20 cellular contexts compared by ENCODE assay signal in the genomic region with DNA sequence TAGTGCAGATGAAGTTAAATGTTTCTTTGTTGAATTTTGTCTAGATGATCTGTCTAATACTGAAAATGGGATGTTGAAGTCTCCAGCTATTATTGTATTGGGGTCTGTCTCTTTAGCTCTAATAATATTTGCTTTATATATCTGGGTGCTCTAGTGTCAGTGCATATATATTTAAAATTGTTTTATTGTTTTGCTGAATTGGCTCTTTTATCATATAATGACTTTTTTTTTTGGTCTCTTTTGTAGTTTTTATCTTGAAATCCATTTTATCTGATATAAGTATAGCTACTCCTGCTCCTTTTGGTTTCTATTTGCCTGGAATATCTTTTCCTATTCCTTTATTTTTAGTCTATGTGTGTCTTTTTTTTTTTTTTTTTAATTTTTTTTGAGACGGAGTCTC.
DNase-seq lines count a peak whose midpoint lies in the region; ATAC-seq, FAIRE-seq and TF ChIP-seq lines count a peak whose summit lies in the region.
"Had no signal": no experiment of that assay in that cellular context is flagged by ENCODE, and none has a peak within 500 bp of the region (broad histone marks: within the 10 kb centered on the region; RNA-seq: fewer than 3 reads in every experiment).

No MANE protein-coding gene starts in this region.

- 90% methylated on average over 1 of the region's 1 CpG for WGBS in HepG2 (ENCODE audit: low lambda C conversion rate)
- WGBS in right lobe of liver (ENCODE audit: insufficient coverage, low coverage, low lambda C conversion rate, missing lambda C conversion rate): no CpG with 5 or more reads among the region's 1 CpG

- H3K27ac ChIP-seq in HepG2 (ENCODE audit: extremely low read length, insufficient read depth, low read length) (no peak overlapping the region), right lobe of liver (no peak overlapping the region)
- H3K27ac ChIP-seq: 22Rv1; BLaER1 treated with 17β-estradiol and CSF1 and Interleukin-3, amounts not matched to agents 10 nM and 100 nM; C4-2B had no signal

- TF ChIP-seq CTCF in HepG2 (CRISPR knock-in tag; IDR thresholded peaks at IDR 0.05) (no peak), right lobe of liver (IDR thresholded peaks at IDR 0.05) (no peak)

- FAIRE-seq in HepG2 (lab: Jason Lieb, UNC) (no peak), TTC549 (lab: Jason Lieb, UNC) (peak; percentile 9)
- FAIRE-seq: D721Med, G401.6, GM12891, GM19239 had no signal

- H3K4me2 ChIP-seq in HepG2 (ENCODE audit: low read depth, low read length): no peak overlapping the region
- H3K4me2 ChIP-seq: BLaER1 treated with 17β-estradiol and CSF1 and Interleukin-3, amounts not matched to agents 10 nM and 100 nM had no signal

- no peaks in the 10 kb centered on the region for H3K4me1 ChIP-seq in HepG2 (ENCODE audit: insufficient read depth, low read length)
- peaks cover 0 to 8% (median 0%) of the 10 kb centered on the region in 4 donors for H3K4me1 ChIP-seq in right lobe of liver
- H3K4me1 ChIP-seq: Caco-2 had no signal

- H3K9ac ChIP-seq in HepG2 (ENCODE audit: insufficient read depth, low read depth, low read length): no peak overlapping the region
- H3K9ac ChIP-seq: BLaER1 treated with 17β-estradiol and CSF1 and Interleukin-3, amounts not matched to agents 10 nM and 100 nM had no signal

- TF ChIP-seq EP300 in HepG2 (IDR thresholded peaks at IDR 0.05; ENCODE audit: low read depth in 2 of 2, low read length in 2 of 2): no peak
- no peak for TF ChIP-seq EP300 in HepG2 (CRISPR knock-in tag; IDR thresholded peaks at IDR 0.05; ENCODE audit: borderline replicate concordance)

- no peak for ATAC-seq in HepG2
- no peak for ATAC-seq in right lobe of liver
- ATAC-seq: CD8-positive, alpha-beta T cell had no signal

- intact Hi-C loops in HepG2 (cut with micrococcal nuclease; ENCODE audit: unreplicated experiment) (no loop called here), right lobe of liver (cut with DNase I) (no loop called here)

- no peak for TF ChIP-seq POLR2A in HepG2 (IDR thresholded peaks at IDR 0.05; ENCODE audit: insufficient read depth in 1 of 2, low read depth in 2 of 2, low read length in 2 of 2)
- no peak for TF ChIP-seq POLR2A in right lobe of liver (IDR thresholded peaks at IDR 0.05)

- H2AFZ ChIP-seq in HepG2 (ENCODE audit: low read length): no peak overlapping the region

- H3K36me3 ChIP-seq in HepG2 (replicated peaks in 1 of 2; ENCODE audit: control insufficient read depth in 1 of 2, insufficient read depth in 2 of 2, low read length in 2 of 2): no peaks in the 10 kb centered on the region
- H3K36me3 ChIP-seq in right lobe of liver: no peaks in the 10 kb centered on the region

- CTCF ChIA-PET in HepG2 (lab: Yijun Ruan, JAX; ENCODE audit: low intra/inter-chr PET ratio, low total read pairs): no interaction called here

- H3K79me2 ChIP-seq in HepG2 (ENCODE audit: insufficient read depth, low read length): no peaks in the 10 kb centered on the region

- H3K27me3 ChIP-seq in HepG2 (ENCODE audit: control insufficient read depth in 1 of 2, insufficient read depth in 2 of 2, low read length in 2 of 2): no peaks in the 10 kb centered on the region
- no peaks in the 10 kb centered on the region for H3K27me3 ChIP-seq in right lobe of liver
- H3K27me3 ChIP-seq: BLaER1 treated with 17β-estradiol and CSF1 and Interleukin-3, amounts not matched to agents 10 nM and 100 nM had no signal

- POLR2A ChIA-PET in HepG2 (lab: Yijun Ruan, JAX): no interaction called here

- in situ Hi-C loops in HepG2 (cut with HindIII; ENCODE audit: extremely low pct_ligation_motif_present, low pct_unique_long_range_greater_than_20kb): no loop called here

- no peak overlapping the region for H3K4me3 ChIP-seq in HepG2 (replicated peaks in 1 of 3; ENCODE audit: insufficient read depth in 1 of 3, low read depth in 2 of 3, low read length in 3 of 3)
- no peak overlapping the region for H3K4me3 ChIP-seq in right lobe of liver
- H3K4me3 ChIP-seq: BLaER1 treated with 17β-estradiol and CSF1 and Interleukin-3, amounts not matched to agents 10 nM and 100 nM had no signal

- no TSS peak for BruUV-seq in HepG2 (replicated peaks; lab: Mats Ljungman, UMichigan)

- no peak for DNase-seq in HepG2 (ENCODE audit: low spot score)
- no peak for DNase-seq in right lobe of liver
- DNase-seq in anterior cingulate cortex (lab: John Stamatoyannopoulos, UW): no peak
- no peak for DNase-seq in AG08395 (ENCODE audit: low spot score)
- DNase-seq: ACHN; AML-193; Caco-2; Calu3; CD4-positive, alpha-beta T cell; CD8-positive, alpha-beta T cell; DMS79 treated with DMSO at 0.1 percent for 48 hours; GF-D8 had no signal

- H3K9me3 ChIP-seq in HepG2 (ENCODE audit: low read length): no peaks in the 10 kb centered on the region
- peaks cover 0 to 9% (median 0%) of the 10 kb centered on the region in 4 donors for H3K9me3 ChIP-seq in right lobe of liver

- H4K20me1 ChIP-seq in HepG2 (ENCODE audit: insufficient read depth, low read length): no peaks in the 10 kb centered on the region
- H4K20me1 ChIP-seq: BLaER1 treated with 17β-estradiol and CSF1 and Interleukin-3, amounts not matched to agents 10 nM and 100 nM had no signal

- TF ChIP-seq RAD21 in HepG2 (CRISPR knock-in tag; IDR thresholded peaks at IDR 0.05): no peak

TF ChIP-seq in HepG2, 621 proteins besides CTCF, POLR2A, EP300 and RAD21 (continues in another document):
- no peak for TF ChIP-seq MXI1 (IDR thresholded peaks at IDR 0.05; ENCODE audit: borderline replicate concordance, low read depth, low read length)
- TF ChIP-seq MIXL1 (CRISPR knock-in tag; IDR thresholded peaks at IDR 0.05): no peak
- peak; percentile 55 to 78 for TF ChIP-seq MAFK (conservative IDR thresholded peaks at IDR 0.05 in 1 of 2, IDR thresholded peaks at IDR 0.05 in 1 of 2; ENCODE audit: low read length in 2 of 2)
- no peak for TF ChIP-seq ZNF577 (CRISPR knock-in tag; IDR thresholded peaks at IDR 0.05; ENCODE audit: borderline replicate concordance, low read depth)
- no peak for TF ChIP-seq MYC (CRISPR knock-in tag; IDR thresholded peaks at IDR 0.05; ENCODE audit: borderline replicate concordance)
- TF ChIP-seq ARNT2 (CRISPR knock-in tag; IDR thresholded peaks at IDR 0.05; ENCODE audit: low read depth): no peak
- no peak for TF ChIP-seq ZNF646 (CRISPR knock-in tag; IDR thresholded peaks at IDR 0.05)
- TF ChIP-seq KDM5B (CRISPR knock-in tag; IDR thresholded peaks at IDR 0.05; ENCODE audit: borderline replicate concordance): no peak
- no peak for TF ChIP-seq ZNF737 (CRISPR knock-in tag; IDR thresholded peaks at IDR 0.05; ENCODE audit: borderline replicate concordance)
- peak; percentile 55 for TF ChIP-seq MAFF (IDR thresholded peaks at IDR 0.05; ENCODE audit: low read depth, low read length)
- no peak for TF ChIP-seq HOXA5 (CRISPR knock-in tag; IDR thresholded peaks at IDR 0.05)
- TF ChIP-seq ERF (CRISPR knock-in tag; IDR thresholded peaks at IDR 0.05): no peak
